ENCODE assay signal across 8 cellular contexts in genomic region chr4:174318829-174319764, GRCh38. TPM values are rescaled to one million over a fixed set of nuclear protein-coding genes. Genes with fewer than 3 reads are reported as not detected.
DNase-seq lines count a peak whose midpoint lies in the region; ATAC-seq and TF ChIP-seq lines count a peak whose summit lies in the region.

No MANE protein-coding gene starts in this region.

- TF ChIP-seq POLR2A in upper lobe of left lung (IDR thresholded peaks at IDR 0.05), result no peak

- CTCF ChIA-PET in activated CD4-positive, alpha-beta T cell treated with anti-CD3 and anti-CD28 coated beads for 36 hours (lab: Charles Lee), result interaction anchor here (0.6 to 2.0 kb wide), 7 partner anchors 14 to 897 kb away, joined by 3 to 10 read pairs (median 5); no protein-coding TSS in a partner anchor

- peaks cover 0 to 5% (median 0%) of the 10 kb centered on the region in 4 donors for H3K4me1 ChIP-seq in upper lobe of left lung

- no peaks in the 10 kb centered on the region for H3K27me3 Mint-ChIP-seq in activated CD4-positive, alpha-beta T cell treated with anti-CD3 and anti-CD28 coated beads for 36 hours

- H3K4me1 Mint-ChIP-seq in activated CD4-positive, alpha-beta T cell treated with anti-CD3 and anti-CD28 coated beads for 36 hours, result no peaks in the 10 kb centered on the region

- POLR2A ChIA-PET in activated CD4-positive, alpha-beta T cell treated with anti-CD3 and anti-CD28 coated beads for 36 hours (lab: Charles Lee), result no interaction called here

- TF ChIP-seq CTCF in upper lobe of left lung (IDR thresholded peaks at IDR 0.05), result peak in 5 of 6 experiments; percentile 34 to 54 (median 51)

- no peaks in the 10 kb centered on the region for H3K9me3 ChIP-seq in upper lobe of left lung

- TF ChIP-seq EP300 in upper lobe of left lung (IDR thresholded peaks at IDR 0.05), result no peak

- 78 to 80% methylated on average over 8 of the region's 8 CpGs for WGBS in upper lobe of left lung, 2 donors

- H3K27me3 ChIP-seq in upper lobe of left lung, result no peaks in the 10 kb centered on the region

- no peak overlapping the region for H3K27ac ChIP-seq in upper lobe of left lung

- H3K36me3 ChIP-seq in upper lobe of left lung, result peaks cover 0 to 24% (median 0%) of the 10 kb centered on the region in 4 donors

- no peak overlapping the region for H3K4me3 Mint-ChIP-seq in activated CD4-positive, alpha-beta T cell treated with anti-CD3 and anti-CD28 coated beads for 36 hours

- H3K4me3 ChIP-seq in upper lobe of left lung, result no peak overlapping the region

- peaks cover 9% of the 10 kb centered on the region for H3K36me3 Mint-ChIP-seq in activated CD4-positive, alpha-beta T cell treated with anti-CD3 and anti-CD28 coated beads for 36 hours (ENCODE audit: low read depth)

- no peak overlapping the region for H3K27ac Mint-ChIP-seq in activated CD4-positive, alpha-beta T cell treated with anti-CD3 and anti-CD28 coated beads for 36 hours

- intact Hi-C loops in activated CD4-positive, alpha-beta T cell treated with anti-CD3 and anti-CD28 coated beads for 36 hours (cut with DNase I, micrococcal nuclease), result loop anchor here (1.0 to 5.0 kb wide), 3 partner anchors 97 to 813 kb away; no protein-coding TSS in a partner anchor

- ATAC-seq in HG03354 (IDR thresholded peaks at IDR 0.05; ENCODE audit: poor library complexity, severe bottlenecking, unreplicated experiment) (peak; percentile 69), upper lobe of left lung (ENCODE audit: low FRiP score in 2 of 2) (no peak)
- no peak for ATAC-seq in activated CD4-positive, alpha-beta T cell treated with anti-CD3 and anti-CD28 coated beads for 36 hours

- no peaks in the 10 kb centered on the region for H3K9me3 Mint-ChIP-seq in activated CD4-positive, alpha-beta T cell treated with anti-CD3 and anti-CD28 coated beads for 36 hours (ENCODE audit: low read depth)

- peak; percentile 5 to 22 for DNase-seq in NCI-H2081 (lab: John Stamatoyannopoulos, UW)
- no peak for DNase-seq in NCI-H2081 treated with DMSO at 0.1 percent for 48 hours (lab: John Stamatoyannopoulos, UW)
- peak; percentile 3 for DNase-seq in SW480 (ENCODE audit: low spot score)
- peak; percentile 26 for DNase-seq in iPS-NIHi7 (ENCODE audit: extremely low spot score)
- DNase-seq in upper lobe of left lung, result no peak
- no peak for DNase-seq in activated CD4-positive, alpha-beta T cell treated with anti-CD3 and anti-CD28 coated beads for 36 hours
- DNase-seq in COR-L47 (lab: John Stamatoyannopoulos, UW), result no peak

RNA-seq across cellular contexts. Expression of gene CEP44, which starts 35.4 kb away (rescaled TPM):
- total RNA-seq in upper lobe of left lung, result 10 to 100 TPM in 5 of 6 donors, 1 to 10 TPM in 1; 9.9 to 33.1 (median 12.7) TPM
- total RNA-seq in activated CD4-positive, alpha-beta T cell treated with anti-CD3 and anti-CD28 coated beads for 36 hours, result 10 to 100 TPM; 20.1 to 30.1 TPM

RNA-seq across cellular contexts. Expression of gene FBXO8, which starts 35.6 kb away (rescaled TPM):
- 10 to 100 TPM; 13.5 to 48.9 (median 26.1) TPM for total RNA-seq in upper lobe of left lung
- total RNA-seq in activated CD4-positive, alpha-beta T cell treated with anti-CD3 and anti-CD28 coated beads for 36 hours, result 10 to 100 TPM; 17.7 to 18.9 TPM

Comparison
In these comparisons a context has a peak if more than half of its experiments do, and no peak if none do; other contexts are left out.
1. DNase-seq: peak in NCI-H2081 (2 of 2), SW480 (single experiment) and iPS-NIHi7 (single experiment); none in NCI-H2081 treated with DMSO at 0.1 percent for 48 hours (single experiment), upper lobe of left lung (0 of 2), activated CD4-positive, alpha-beta T cell treated with anti-CD3 and anti-CD28 coated beads for 36 hours (single experiment) and COR-L47 (single experiment).